Comparison of ENCODE assay signal across 2 cellular contexts in genomic region chr20:4850960-4851359, GRCh38.
A peak's percentile ranks its signal among the peaks of the same experiment; 100 is the strongest.
TF ChIP-seq lines count a peak whose summit lies in the region.

No MANE protein-coding gene starts in this region.

TF ChIP-seq in HepG2, 621 proteins besides CTCF, POLR2A, EP300 and RAD21:
- TF ChIP-seq RBM22 (optimal IDR thresholded peaks at IDR 0.05; ENCODE audit: low read length) (peak; percentile 60), ZNF605 (CRISPR knock-in tag; IDR thresholded peaks at IDR 0.05) (no peak)

TF ChIP-seq in K562, 482 proteins besides CTCF, POLR2A, EP300 and RAD21:
- TF ChIP-seq CEBPB (tag; IDR thresholded peaks at IDR 0.05) (0 out of 2 replicates have a peak, but pooled peaks have one; percentile 23), ZNF134 (CRISPR knock-in tag; conservative IDR thresholded peaks at IDR 0.05) (no peak)
